ENCODE assay signal across 23 cellular contexts in genomic region chr10:77415311-77415960, GRCh38.
DNase-seq lines count a peak whose midpoint lies in the region; ATAC-seq and TF ChIP-seq lines count a peak whose summit lies in the region.
"Had no signal": no experiment of that assay in that cellular context is flagged by ENCODE, and none has a peak within 500 bp of the region (broad histone marks: within the 10 kb centered on the region; RNA-seq: fewer than 3 reads in every experiment).

No MANE protein-coding gene starts in this region.

- BruUV-seq in Panc1 (replicated peaks; lab: Mats Ljungman, UMichigan): no TSS peak

- H3K4me3 Mint-ChIP-seq in osteocyte (ENCODE audit: unreplicated experiment): peak overlapping the region; percentile 7
- no peak overlapping the region for H3K4me3 Mint-ChIP-seq in activated naive CD4-positive, alpha-beta T cell treated with anti-CD3 and anti-CD28 coated beads, Interleukin-2, amount 10 ng/mL, durations not matched to agents 7 days and 5 days
- no peak overlapping the region for H3K4me3 Mint-ChIP-seq in activated CD8-positive, alpha-beta T cell treated with anti-CD3 and anti-CD28 coated beads, Interleukin-2, amount 10 ng/mL, durations not matched to agents 7 days and 5 days
- H3K4me3 Mint-ChIP-seq: activated B cell treated with CpG ODN at 0.5 μM for 24 hours; activated T-helper 1 cell treated with anti-CD3 and anti-CD28 coated beads, Interleukin-12 subunit alpha, Interleukin-12 subunit beta, Interleukin-2, Interleukin-4 antibody, amounts not matched to agents 30 ng/mL and 10 ng/mL and 1 ng/mL, durations not matched to agents 14 hours and 24 hours and 36 hours; CD14-positive monocyte; memory B cell; natural killer cell treated with Interleukin-12 subunit alpha and Interleukin-12 subunit beta and Interleukin-15 and Interleukin-18, amount 100 ng/mL, for 72 hours; T-helper 1 cell treated with Interleukin-12 subunit alpha and Interleukin-12 subunit beta and Interleukin-4 antibody, amounts not matched to agents 30 μg/mL and 1 μg/mL, for 36 hours had no signal

- in situ Hi-C loops in Panc1 (cut with HindIII; ENCODE audit: low pct_unique_long_range_greater_than_20kb, low sequenced_read_pairs): no loop called here

- peak overlapping the region; percentile 94 for H3K27ac Mint-ChIP-seq in osteocyte (ENCODE audit: unreplicated experiment)
- H3K27ac Mint-ChIP-seq in activated naive CD4-positive, alpha-beta T cell treated with anti-CD3 and anti-CD28 coated beads, Interleukin-2, amount 10 ng/mL, durations not matched to agents 7 days and 5 days: no peak overlapping the region
- no peak overlapping the region for H3K27ac Mint-ChIP-seq in activated CD8-positive, alpha-beta T cell treated with anti-CD3 and anti-CD28 coated beads, Interleukin-2, amount 10 ng/mL, durations not matched to agents 7 days and 5 days
- H3K27ac Mint-ChIP-seq: activated B cell treated with CpG ODN at 0.5 μM for 24 hours; activated T-helper 1 cell treated with anti-CD3 and anti-CD28 coated beads, Interleukin-12 subunit alpha, Interleukin-12 subunit beta, Interleukin-2, Interleukin-4 antibody, amounts not matched to agents 30 ng/mL and 10 ng/mL and 1 ng/mL, durations not matched to agents 14 hours and 24 hours and 36 hours; CD14-positive monocyte; memory B cell; natural killer cell treated with Interleukin-12 subunit alpha and Interleukin-12 subunit beta and Interleukin-15 and Interleukin-18, amount 100 ng/mL, for 72 hours; T-helper 1 cell treated with Interleukin-12 subunit alpha and Interleukin-12 subunit beta and Interleukin-4 antibody, amounts not matched to agents 30 μg/mL and 1 μg/mL, for 36 hours had no signal

- peaks cover 71% of the 10 kb centered on the region for H3K4me1 Mint-ChIP-seq in osteocyte (ENCODE audit: unreplicated experiment)
- no peaks in the 10 kb centered on the region for H3K4me1 Mint-ChIP-seq in activated naive CD4-positive, alpha-beta T cell treated with anti-CD3 and anti-CD28 coated beads, Interleukin-2, amount 10 ng/mL, durations not matched to agents 7 days and 5 days
- no peaks in the 10 kb centered on the region for H3K4me1 Mint-ChIP-seq in activated CD8-positive, alpha-beta T cell treated with anti-CD3 and anti-CD28 coated beads, Interleukin-2, amount 10 ng/mL, durations not matched to agents 7 days and 5 days (ENCODE audit: low read depth)
- H3K4me1 Mint-ChIP-seq: activated B cell treated with CpG ODN at 0.5 μM for 24 hours, CD14-positive monocyte had no signal

- H3K4me3 ChIP-seq in AG04450 (ENCODE audit: low read depth, low read length): no peak overlapping the region
- no peak overlapping the region for H3K4me3 ChIP-seq in Panc1 (ENCODE audit: low read depth in 2 of 2, low read length in 2 of 2)
- H3K4me3 ChIP-seq in epithelial cell of esophagus (ENCODE audit: low read length): no peak overlapping the region
- H3K4me3 ChIP-seq: prostate gland, suprapubic skin had no signal

- H3K9me3 Mint-ChIP-seq in osteocyte (ENCODE audit: unreplicated experiment): no peaks in the 10 kb centered on the region
- no peaks in the 10 kb centered on the region for H3K9me3 Mint-ChIP-seq in activated naive CD4-positive, alpha-beta T cell treated with anti-CD3 and anti-CD28 coated beads, Interleukin-2, amount 10 ng/mL, durations not matched to agents 7 days and 5 days
- no peaks in the 10 kb centered on the region for H3K9me3 Mint-ChIP-seq in activated CD8-positive, alpha-beta T cell treated with anti-CD3 and anti-CD28 coated beads, Interleukin-2, amount 10 ng/mL, durations not matched to agents 7 days and 5 days (ENCODE audit: insufficient read depth)
- H3K9me3 Mint-ChIP-seq: activated B cell treated with CpG ODN at 0.5 μM for 24 hours; activated T-helper 1 cell treated with anti-CD3 and anti-CD28 coated beads, Interleukin-12 subunit alpha, Interleukin-12 subunit beta, Interleukin-2, Interleukin-4 antibody, amounts not matched to agents 30 ng/mL and 10 ng/mL and 1 ng/mL, durations not matched to agents 14 hours and 24 hours and 36 hours; CD14-positive monocyte; memory B cell; natural killer cell treated with Interleukin-12 subunit alpha and Interleukin-12 subunit beta and Interleukin-15 and Interleukin-18, amount 100 ng/mL, for 72 hours; T-helper 1 cell treated with Interleukin-12 subunit alpha and Interleukin-12 subunit beta and Interleukin-4 antibody, amounts not matched to agents 30 μg/mL and 1 μg/mL, for 36 hours had no signal

- no peak for ATAC-seq in Panc1
- ATAC-seq in activated CD8-positive, alpha-beta T cell treated with anti-CD3 and anti-CD28 coated beads, Interleukin-2, amount 10 ng/mL, durations not matched to agents 7 days and 5 days: no peak
- no peak for ATAC-seq in HG02884 (IDR thresholded peaks at IDR 0.05; ENCODE audit: unreplicated experiment)
- ATAC-seq: natural killer cell treated with Interleukin-12 subunit alpha and Interleukin-12 subunit beta and Interleukin-15 and Interleukin-18, amount 100 ng/mL, for 72 hours had no signal

- intact Hi-C loops in Panc1 (cut with micrococcal nuclease; ENCODE audit: unreplicated experiment): no loop called here

- DNase-seq in AG04450 (ENCODE audit: low read depth, low spot score): no peak
- no peak for DNase-seq in Panc1 (ENCODE audit: low read depth, low spot score)
- peak; percentile 58 for DNase-seq in epithelial cell of esophagus (ENCODE audit: low read depth)
- no peak for DNase-seq in osteocyte (ENCODE audit: extremely low spot score, unreplicated experiment)
- DNase-seq in activated naive CD4-positive, alpha-beta T cell treated with anti-CD3 and anti-CD28 coated beads, Interleukin-2, amount 10 ng/mL, durations not matched to agents 7 days and 5 days: no peak
- DNase-seq in activated CD8-positive, alpha-beta T cell treated with anti-CD3 and anti-CD28 coated beads, Interleukin-2, amount 10 ng/mL, durations not matched to agents 7 days and 5 days: no peak
- no peak for DNase-seq in amygdala (lab: John Stamatoyannopoulos, UW)
- DNase-seq: activated B cell treated with CpG ODN at 0.5 μM for 24 hours; activated CD8-positive, alpha-beta memory T cell treated with anti-CD3 and anti-CD28 coated beads for 24 hours; central memory CD4-positive, alpha-beta T cell; hypothalamus; NCI-H187; NCI-H345; SHP77; stimulated activated CD4-positive, alpha-beta T cell treated with anti-CD3 and anti-CD28 coated beads, Interleukin-12 subunit alpha, Interleukin-12 subunit beta, amount 100 ng/mL, for 4 hours had no signal

- no peak for TF ChIP-seq CTCF in AG04450 (IDR thresholded peaks at IDR 0.05; ENCODE audit: low read depth, low read length)
- TF ChIP-seq CTCF in Panc1 (IDR thresholded peaks at IDR 0.05): no peak
- no peak for TF ChIP-seq CTCF in epithelial cell of esophagus (IDR thresholded peaks at IDR 0.05; ENCODE audit: insufficient read depth, low read depth, low read length, missing control alignments)
- TF ChIP-seq CTCF in osteocyte (IDR thresholded peaks at IDR 0.05): no peak

- H3K4me1 ChIP-seq in Panc1 (ENCODE audit: control insufficient read depth, insufficient read depth, low read length): peaks cover 53% of the 10 kb centered on the region
- H3K4me1 ChIP-seq: prostate gland had no signal

- H3K36me3 ChIP-seq in Panc1 (ENCODE audit: control insufficient read depth, insufficient read depth, low read length): no peaks in the 10 kb centered on the region
- H3K36me3 ChIP-seq: prostate gland, suprapubic skin had no signal

- H3K27me3 ChIP-seq in AG04450 (ENCODE audit: control insufficient read depth, insufficient read depth, low read length) (no peaks in the 10 kb centered on the region), Panc1 (ENCODE audit: control insufficient read depth, insufficient read depth, low read length) (no peaks in the 10 kb centered on the region)

- no peaks in the 10 kb centered on the region for H3K27me3 Mint-ChIP-seq in osteocyte (ENCODE audit: unreplicated experiment)
- H3K27me3 Mint-ChIP-seq in activated naive CD4-positive, alpha-beta T cell treated with anti-CD3 and anti-CD28 coated beads, Interleukin-2, amount 10 ng/mL, durations not matched to agents 7 days and 5 days: no peaks in the 10 kb centered on the region
- H3K27me3 Mint-ChIP-seq in activated CD8-positive, alpha-beta T cell treated with anti-CD3 and anti-CD28 coated beads, Interleukin-2, amount 10 ng/mL, durations not matched to agents 7 days and 5 days (ENCODE audit: low read depth): no peaks in the 10 kb centered on the region

- CTCF ChIA-PET in AG04450 (lab: Charles Lee): interaction anchor here (1.2 to 3.3 kb wide), 4 partner anchors 13 to 250 kb away, joined by 3 to 12 read pairs (median 6); no protein-coding TSS in a partner anchor
- CTCF ChIA-PET in Panc1 (lab: Charles Lee): interaction anchor here (0.6 kb wide), 1 partner anchor 211 kb away, joined by 3 read pairs; no protein-coding TSS in a partner anchor
- CTCF ChIA-PET in activated naive CD4-positive, alpha-beta T cell treated with anti-CD3 and anti-CD28 coated beads, Interleukin-2, amount 10 ng/mL, durations not matched to agents 7 days and 5 days (lab: Charles Lee): no interaction called here
- CTCF ChIA-PET in activated CD8-positive, alpha-beta T cell treated with anti-CD3 and anti-CD28 coated beads, Interleukin-2, amount 10 ng/mL, durations not matched to agents 7 days and 5 days (lab: Charles Lee): no interaction called here

- H3K9me3 ChIP-seq in AG04450 (ENCODE audit: control insufficient read depth, insufficient read depth, low read length): no peaks in the 10 kb centered on the region
- H3K9me3 ChIP-seq in Panc1 (ENCODE audit: control insufficient read depth, insufficient read depth, low read depth, low read length): no peaks in the 10 kb centered on the region
- H3K9me3 ChIP-seq: prostate gland, suprapubic skin had no signal

- H3K27ac ChIP-seq in AG04450 (ENCODE audit: low read depth, low read length) (peak overlapping the region; percentile 39), Panc1 (ENCODE audit: low read length) (peak overlapping the region; percentile 3; the same call in 1 of the 2 replicates)
- H3K27ac ChIP-seq: prostate gland, suprapubic skin had no signal

- POLR2A ChIA-PET in AG04450 (lab: Yijun Ruan, JAX) (interaction anchor here (1.0 to 1.1 kb wide), 2 partner anchors 10 to 23 kb away, joined by 3 read pairs; no protein-coding TSS in a partner anchor), Panc1 (lab: Charles Lee) (no interaction called here)
- POLR2A ChIA-PET in activated CD8-positive, alpha-beta T cell treated with anti-CD3 and anti-CD28 coated beads, Interleukin-2, amount 10 ng/mL, durations not matched to agents 7 days and 5 days (lab: Charles Lee): no interaction called here

- H3K36me3 Mint-ChIP-seq in osteocyte (ENCODE audit: unreplicated experiment): peaks cover 2% of the 10 kb centered on the region
- no peaks in the 10 kb centered on the region for H3K36me3 Mint-ChIP-seq in activated naive CD4-positive, alpha-beta T cell treated with anti-CD3 and anti-CD28 coated beads, Interleukin-2, amount 10 ng/mL, durations not matched to agents 7 days and 5 days
- H3K36me3 Mint-ChIP-seq in activated CD8-positive, alpha-beta T cell treated with anti-CD3 and anti-CD28 coated beads, Interleukin-2, amount 10 ng/mL, durations not matched to agents 7 days and 5 days (ENCODE audit: low read depth): no peaks in the 10 kb centered on the region
- H3K36me3 Mint-ChIP-seq: CD14-positive monocyte; memory B cell; natural killer cell treated with Interleukin-12 subunit alpha and Interleukin-12 subunit beta and Interleukin-15 and Interleukin-18, amount 100 ng/mL, for 72 hours had no signal

Comparison
In these comparisons a context has a peak if more than half of its experiments do, and no peak if none do; other contexts are left out.
1. CTCF ChIA-PET loops: an anchor here in AG04450 (1.2 to 3.3 kb wide) and Panc1 (0.6 kb wide); none called in activated naive CD4-positive, alpha-beta T cell treated with anti-CD3 and anti-CD28 coated beads, Interleukin-2, amount 10 ng/mL, durations not matched to agents 7 days and 5 days and activated CD8-positive, alpha-beta T cell treated with anti-CD3 and anti-CD28 coated beads, Interleukin-2, amount 10 ng/mL, durations not matched to agents 7 days and 5 days.